ENCODE assay signal across 1 cellular context in genomic region chr2:118696786-118697465, GRCh38.
TF ChIP-seq lines count a peak whose summit lies in the region.

No MANE protein-coding gene starts in this region.

TF ChIP-seq in K562, 482 proteins besides CTCF, POLR2A, EP300 and RAD21 (continued from another document):
- TF ChIP-seq, protein P1, sequence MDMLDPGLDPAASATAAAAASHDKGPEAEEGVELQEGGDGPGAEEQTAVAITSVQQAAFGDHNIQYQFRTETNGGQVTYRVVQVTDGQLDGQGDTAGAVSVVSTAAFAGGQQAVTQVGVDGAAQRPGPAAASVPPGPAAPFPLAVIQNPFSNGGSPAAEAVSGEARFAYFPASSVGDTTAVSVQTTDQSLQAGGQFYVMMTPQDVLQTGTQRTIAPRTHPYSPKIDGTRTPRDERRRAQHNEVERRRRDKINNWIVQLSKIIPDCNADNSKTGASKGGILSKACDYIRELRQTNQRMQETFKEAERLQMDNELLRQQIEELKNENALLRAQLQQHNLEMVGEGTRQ (CRISPR knock-in tag; IDR thresholded peaks at IDR 0.05), result no peak
